In genomic region chr16:66809765-66810164, GRCh38 we compare ENCODE assay signal across 10 cellular contexts. TPM values are rescaled to one million over a fixed set of nuclear protein-coding genes. Genes with fewer than 3 reads are reported as not detected.
"Had no signal": no experiment of that assay in that cellular context is flagged by ENCODE, and none has a peak within 500 bp of the region (broad histone marks: within the 10 kb centered on the region; RNA-seq: fewer than 3 reads in every experiment).

No MANE protein-coding gene starts in this region.

- H3K9me3 Mint-ChIP-seq: GM23338, H9 had no signal

- H3K4me1 Mint-ChIP-seq: GM23338, H9 had no signal

- H3K4me3 Mint-ChIP-seq: GM23338, H9 had no signal

- H3K9ac ChIP-seq: KMS-11 had no signal

- H3K27ac Mint-ChIP-seq: GM23338, H9 had no signal

- DNase-seq: H9, HCEC 1CT, IMR-90, KBM-7 had no signal

- H3K27ac ChIP-seq: HL-60, KMS-11 had no signal

- ATAC-seq: GM23338 had no signal

- H3K4me3 ChIP-seq: GM23338 had no signal

- H3K4me2 ChIP-seq: GM23338, KMS-11 had no signal

- FAIRE-seq: H1, H54 had no signal

- H2AFZ ChIP-seq: GM23338 had no signal

RNA-seq across cellular contexts. Expression of gene TERB1, which starts 8.4 kb away (rescaled TPM):
- total RNA-seq: GM23338, H1, H9, HT1080, IMR-90 had no signal
- polyA plus RNA-seq: GM23338, H1, IMR-90 had no signal

RNA-seq across cellular contexts. Expression of gene CA7, which starts 34.4 kb away (rescaled TPM):
- total RNA-seq: HT1080, IMR-90 had no signal
- polyA plus RNA-seq: IMR-90 had no signal
